In the genomic region with DNA sequence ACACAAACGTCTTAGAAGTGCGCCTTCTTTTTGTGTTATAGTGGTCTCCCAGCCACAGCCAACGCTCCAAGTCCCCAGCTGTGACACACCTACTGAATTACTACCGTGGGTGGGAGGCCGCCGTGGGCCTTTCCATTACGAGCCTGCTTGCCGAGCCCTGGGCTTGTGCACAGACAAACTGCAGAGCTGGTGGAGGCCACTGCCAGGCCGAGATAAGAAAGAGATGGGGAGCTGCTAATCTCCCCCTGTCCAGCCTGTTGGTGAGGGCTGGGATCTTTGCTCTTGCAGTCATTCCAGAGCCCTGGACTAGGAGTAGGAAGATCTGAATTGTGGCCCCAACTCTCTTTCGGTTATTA, we compare ENCODE assay signal across 1 cellular context.
TF ChIP-seq lines count a peak whose summit lies in the region.

No MANE protein-coding gene starts in this region.

TF ChIP-seq in K562, 482 proteins besides CTCF, POLR2A, EP300 and RAD21 (continued from another document and continues in another):
- TF ChIP-seq, protein P1, sequence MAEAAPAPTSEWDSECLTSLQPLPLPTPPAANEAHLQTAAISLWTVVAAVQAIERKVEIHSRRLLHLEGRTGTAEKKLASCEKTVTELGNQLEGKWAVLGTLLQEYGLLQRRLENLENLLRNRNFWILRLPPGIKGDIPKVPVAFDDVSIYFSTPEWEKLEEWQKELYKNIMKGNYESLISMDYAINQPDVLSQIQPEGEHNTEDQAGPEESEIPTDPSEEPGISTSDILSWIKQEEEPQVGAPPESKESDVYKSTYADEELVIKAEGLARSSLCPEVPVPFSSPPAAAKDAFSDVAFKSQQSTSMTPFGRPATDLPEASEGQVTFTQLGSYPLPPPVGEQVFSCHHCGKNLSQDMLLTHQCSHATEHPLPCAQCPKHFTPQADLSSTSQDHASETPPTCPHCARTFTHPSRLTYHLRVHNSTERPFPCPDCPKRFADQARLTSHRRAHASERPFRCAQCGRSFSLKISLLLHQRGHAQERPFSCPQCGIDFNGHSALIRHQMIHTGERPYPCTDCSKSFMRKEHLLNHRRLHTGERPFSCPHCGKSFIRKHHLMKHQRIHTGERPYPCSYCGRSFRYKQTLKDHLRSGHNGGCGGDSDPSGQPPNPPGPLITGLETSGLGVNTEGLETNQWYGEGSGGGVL (CRISPR knock-in tag; IDR thresholded peaks at IDR 0.05), result no peak
- peak; percentile 90 for TF ChIP-seq DPF2 (IDR thresholded peaks at IDR 0.05)
- no peak for TF ChIP-seq ZNF274 (IDR thresholded peaks at IDR 0.05; ENCODE audit: borderline replicate concordance, low read depth, low read length)
- TF ChIP-seq POLR2AphosphoS2 (IDR thresholded peaks at IDR 0.05; ENCODE audit: low read length), result no peak
- TF ChIP-seq U2AF1 (optimal IDR thresholded peaks at IDR 0.05; ENCODE audit: low read depth, low read length), result no peak
- TF ChIP-seq SLC30A9 (CRISPR knock-in tag; IDR thresholded peaks at IDR 0.05), result no peak
- 0 out of 2 replicates have a peak, but pooled peaks have one; percentile 23 for TF ChIP-seq GATAD2A (IDR thresholded peaks at IDR 0.05)
- TF ChIP-seq, protein P2, sequence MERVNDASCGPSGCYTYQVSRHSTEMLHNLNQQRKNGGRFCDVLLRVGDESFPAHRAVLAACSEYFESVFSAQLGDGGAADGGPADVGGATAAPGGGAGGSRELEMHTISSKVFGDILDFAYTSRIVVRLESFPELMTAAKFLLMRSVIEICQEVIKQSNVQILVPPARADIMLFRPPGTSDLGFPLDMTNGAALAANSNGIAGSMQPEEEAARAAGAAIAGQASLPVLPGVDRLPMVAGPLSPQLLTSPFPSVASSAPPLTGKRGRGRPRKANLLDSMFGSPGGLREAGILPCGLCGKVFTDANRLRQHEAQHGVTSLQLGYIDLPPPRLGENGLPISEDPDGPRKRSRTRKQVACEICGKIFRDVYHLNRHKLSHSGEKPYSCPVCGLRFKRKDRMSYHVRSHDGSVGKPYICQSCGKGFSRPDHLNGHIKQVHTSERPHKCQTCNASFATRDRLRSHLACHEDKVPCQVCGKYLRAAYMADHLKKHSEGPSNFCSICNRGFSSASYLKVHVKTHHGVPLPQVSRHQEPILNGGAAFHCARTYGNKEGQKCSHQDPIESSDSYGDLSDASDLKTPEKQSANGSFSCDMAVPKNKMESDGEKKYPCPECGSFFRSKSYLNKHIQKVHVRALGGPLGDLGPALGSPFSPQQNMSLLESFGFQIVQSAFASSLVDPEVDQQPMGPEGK (CRISPR knock-in tag; IDR thresholded peaks at IDR 0.05; ENCODE audit: borderline replicate concordance), result no peak
- 0 out of 2 replicates have a peak, but pooled peaks have one; percentile 51 for TF ChIP-seq PTBP1 (IDR thresholded peaks at IDR 0.05; ENCODE audit: low read depth, low read length)
- TF ChIP-seq, protein P3, sequence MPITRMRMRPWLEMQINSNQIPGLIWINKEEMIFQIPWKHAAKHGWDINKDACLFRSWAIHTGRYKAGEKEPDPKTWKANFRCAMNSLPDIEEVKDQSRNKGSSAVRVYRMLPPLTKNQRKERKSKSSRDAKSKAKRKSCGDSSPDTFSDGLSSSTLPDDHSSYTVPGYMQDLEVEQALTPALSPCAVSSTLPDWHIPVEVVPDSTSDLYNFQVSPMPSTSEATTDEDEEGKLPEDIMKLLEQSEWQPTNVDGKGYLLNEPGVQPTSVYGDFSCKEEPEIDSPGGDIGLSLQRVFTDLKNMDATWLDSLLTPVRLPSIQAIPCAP (CRISPR knock-in tag; IDR thresholded peaks at IDR 0.05; ENCODE audit: borderline replicate concordance), result no peak
- peak; percentile 29 for TF ChIP-seq MEIS2 (IDR thresholded peaks at IDR 0.05; ENCODE audit: partially characterized antibody)
- TF ChIP-seq BRD4 (IDR thresholded peaks at IDR 0.05), result no peak
- TF ChIP-seq TARDBP (IDR thresholded peaks at IDR 0.05), result no peak
- no peak for TF ChIP-seq YY1 (IDR thresholded peaks at IDR 0.05; ENCODE audit: borderline replicate concordance in 1 of 3, control insufficient read depth in 1 of 3, extremely low read depth in 1 of 3, insufficient read depth in 3 of 3, insufficient read length in 1 of 3, insufficient replicate concordance in 2 of 3, low read depth in 1 of 3, low read length in 2 of 3)
- no peak for TF ChIP-seq ZNF551 (CRISPR knock-in tag; IDR thresholded peaks at IDR 0.05)
- no peak for TF ChIP-seq KLF13 (tag; IDR thresholded peaks at IDR 0.05; ENCODE audit: borderline replicate concordance, low read depth)
- TF ChIP-seq, protein P4, sequence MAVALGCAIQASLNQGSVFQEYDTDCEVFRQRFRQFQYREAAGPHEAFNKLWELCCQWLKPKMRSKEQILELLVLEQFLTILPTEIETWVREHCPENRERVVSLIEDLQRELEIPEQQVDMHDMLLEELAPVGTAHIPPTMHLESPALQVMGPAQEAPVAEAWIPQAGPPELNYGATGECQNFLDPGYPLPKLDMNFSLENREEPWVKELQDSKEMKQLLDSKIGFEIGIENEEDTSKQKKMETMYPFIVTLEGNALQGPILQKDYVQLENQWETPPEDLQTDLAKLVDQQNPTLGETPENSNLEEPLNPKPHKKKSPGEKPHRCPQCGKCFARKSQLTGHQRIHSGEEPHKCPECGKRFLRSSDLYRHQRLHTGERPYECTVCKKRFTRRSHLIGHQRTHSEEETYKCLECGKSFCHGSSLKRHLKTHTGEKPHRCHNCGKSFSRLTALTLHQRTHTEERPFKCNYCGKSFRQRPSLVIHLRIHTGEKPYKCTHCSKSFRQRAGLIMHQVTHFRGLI (CRISPR knock-in tag; IDR thresholded peaks at IDR 0.05), result 0 out of 2 replicates have a peak, but pooled peaks have one; percentile 37
- TF ChIP-seq MYNN (IDR thresholded peaks at IDR 0.05), result peak; percentile 88; the same call in 1 of the 2 replicates
- no peak for TF ChIP-seq MYNN (CRISPR knock-in tag; IDR thresholded peaks at IDR 0.05)
- TF ChIP-seq, protein P5, sequence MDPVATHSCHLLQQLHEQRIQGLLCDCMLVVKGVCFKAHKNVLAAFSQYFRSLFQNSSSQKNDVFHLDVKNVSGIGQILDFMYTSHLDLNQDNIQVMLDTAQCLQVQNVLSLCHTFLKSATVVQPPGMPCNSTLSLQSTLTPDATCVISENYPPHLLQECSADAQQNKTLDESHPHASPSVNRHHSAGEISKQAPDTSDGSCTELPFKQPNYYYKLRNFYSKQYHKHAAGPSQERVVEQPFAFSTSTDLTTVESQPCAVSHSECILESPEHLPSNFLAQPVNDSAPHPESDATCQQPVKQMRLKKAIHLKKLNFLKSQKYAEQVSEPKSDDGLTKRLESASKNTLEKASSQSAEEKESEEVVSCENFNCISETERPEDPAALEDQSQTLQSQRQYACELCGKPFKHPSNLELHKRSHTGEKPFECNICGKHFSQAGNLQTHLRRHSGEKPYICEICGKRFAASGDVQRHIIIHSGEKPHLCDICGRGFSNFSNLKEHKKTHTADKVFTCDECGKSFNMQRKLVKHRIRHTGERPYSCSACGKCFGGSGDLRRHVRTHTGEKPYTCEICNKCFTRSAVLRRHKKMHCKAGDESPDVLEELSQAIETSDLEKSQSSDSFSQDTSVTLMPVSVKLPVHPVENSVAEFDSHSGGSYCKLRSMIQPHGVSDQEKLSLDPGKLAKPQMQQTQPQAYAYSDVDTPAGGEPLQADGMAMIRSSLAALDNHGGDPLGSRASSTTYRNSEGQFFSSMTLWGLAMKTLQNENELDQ (CRISPR knock-in tag; IDR thresholded peaks at IDR 0.05; ENCODE audit: borderline replicate concordance), result no peak
- TF ChIP-seq CAMTA2 (CRISPR knock-in tag; conservative IDR thresholded peaks at IDR 0.05), result no peak
- peak; percentile 63 for TF ChIP-seq MBD2 (IDR thresholded peaks at IDR 0.05; ENCODE audit: borderline replicate concordance, low read depth)
- peak; percentile 59; the same call in 1 of the 2 replicates for TF ChIP-seq ZNF589 (CRISPR knock-in tag; IDR thresholded peaks at IDR 0.05; ENCODE audit: low read depth)
- no peak for TF ChIP-seq ELF4 (CRISPR knock-in tag; IDR thresholded peaks at IDR 0.05)
- TF ChIP-seq, protein P6, sequence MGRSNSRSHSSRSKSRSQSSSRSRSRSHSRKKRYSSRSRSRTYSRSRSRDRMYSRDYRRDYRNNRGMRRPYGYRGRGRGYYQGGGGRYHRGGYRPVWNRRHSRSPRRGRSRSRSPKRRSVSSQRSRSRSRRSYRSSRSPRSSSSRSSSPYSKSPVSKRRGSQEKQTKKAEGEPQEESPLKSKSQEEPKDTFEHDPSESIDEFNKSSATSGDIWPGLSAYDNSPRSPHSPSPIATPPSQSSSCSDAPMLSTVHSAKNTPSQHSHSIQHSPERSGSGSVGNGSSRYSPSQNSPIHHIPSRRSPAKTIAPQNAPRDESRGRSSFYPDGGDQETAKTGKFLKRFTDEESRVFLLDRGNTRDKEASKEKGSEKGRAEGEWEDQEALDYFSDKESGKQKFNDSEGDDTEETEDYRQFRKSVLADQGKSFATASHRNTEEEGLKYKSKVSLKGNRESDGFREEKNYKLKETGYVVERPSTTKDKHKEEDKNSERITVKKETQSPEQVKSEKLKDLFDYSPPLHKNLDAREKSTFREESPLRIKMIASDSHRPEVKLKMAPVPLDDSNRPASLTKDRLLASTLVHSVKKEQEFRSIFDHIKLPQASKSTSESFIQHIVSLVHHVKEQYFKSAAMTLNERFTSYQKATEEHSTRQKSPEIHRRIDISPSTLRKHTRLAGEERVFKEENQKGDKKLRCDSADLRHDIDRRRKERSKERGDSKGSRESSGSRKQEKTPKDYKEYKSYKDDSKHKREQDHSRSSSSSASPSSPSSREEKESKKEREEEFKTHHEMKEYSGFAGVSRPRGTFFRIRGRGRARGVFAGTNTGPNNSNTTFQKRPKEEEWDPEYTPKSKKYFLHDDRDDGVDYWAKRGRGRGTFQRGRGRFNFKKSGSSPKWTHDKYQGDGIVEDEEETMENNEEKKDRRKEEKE (IDR thresholded peaks at IDR 0.05; ENCODE audit: borderline replicate concordance in 1 of 2, control insufficient read depth in 1 of 2, low read depth in 2 of 2, low read length in 1 of 2), result no peak
- no peak for TF ChIP-seq HNRNPK (IDR thresholded peaks at IDR 0.05; ENCODE audit: low read depth, low read length, poor library complexity, severe bottlenecking)
- no peak for TF ChIP-seq ZEB2 (IDR thresholded peaks at IDR 0.05)
- no peak for TF ChIP-seq KAT7 (CRISPR knock-in tag; IDR thresholded peaks at IDR 0.05; ENCODE audit: borderline replicate concordance)
- TF ChIP-seq EGR1 (conservative IDR thresholded peaks at IDR 0.05), result peak; percentile 82
- no peak for TF ChIP-seq ZNF695 (CRISPR knock-in tag; IDR thresholded peaks at IDR 0.05)
- TF ChIP-seq, protein P7, sequence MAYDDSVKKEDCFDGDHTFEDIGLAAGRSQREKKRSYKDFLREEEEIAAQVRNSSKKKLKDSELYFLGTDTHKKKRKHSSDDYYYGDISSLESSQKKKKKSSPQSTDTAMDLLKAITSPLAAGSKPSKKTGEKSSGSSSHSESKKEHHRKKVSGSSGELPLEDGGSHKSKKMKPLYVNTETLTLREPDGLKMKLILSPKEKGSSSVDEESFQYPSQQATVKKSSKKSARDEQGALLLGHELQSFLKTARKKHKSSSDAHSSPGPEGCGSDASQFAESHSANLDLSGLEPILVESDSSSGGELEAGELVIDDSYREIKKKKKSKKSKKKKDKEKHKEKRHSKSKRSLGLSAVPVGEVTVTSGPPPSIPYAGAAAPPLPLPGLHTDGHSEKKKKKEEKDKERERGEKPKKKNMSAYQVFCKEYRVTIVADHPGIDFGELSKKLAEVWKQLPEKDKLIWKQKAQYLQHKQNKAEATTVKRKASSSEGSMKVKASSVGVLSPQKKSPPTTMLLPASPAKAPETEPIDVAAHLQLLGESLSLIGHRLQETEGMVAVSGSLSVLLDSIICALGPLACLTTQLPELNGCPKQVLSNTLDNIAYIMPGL (CRISPR knock-in tag; IDR thresholded peaks at IDR 0.05), result no peak
- no peak for TF ChIP-seq CEBPG (CRISPR knock-in tag; IDR thresholded peaks at IDR 0.05)
- TF ChIP-seq CEBPG (tag; conservative IDR thresholded peaks at IDR 0.05 in 1 of 2, IDR thresholded peaks at IDR 0.05 in 1 of 2), result no peak
- TF ChIP-seq, protein P8, sequence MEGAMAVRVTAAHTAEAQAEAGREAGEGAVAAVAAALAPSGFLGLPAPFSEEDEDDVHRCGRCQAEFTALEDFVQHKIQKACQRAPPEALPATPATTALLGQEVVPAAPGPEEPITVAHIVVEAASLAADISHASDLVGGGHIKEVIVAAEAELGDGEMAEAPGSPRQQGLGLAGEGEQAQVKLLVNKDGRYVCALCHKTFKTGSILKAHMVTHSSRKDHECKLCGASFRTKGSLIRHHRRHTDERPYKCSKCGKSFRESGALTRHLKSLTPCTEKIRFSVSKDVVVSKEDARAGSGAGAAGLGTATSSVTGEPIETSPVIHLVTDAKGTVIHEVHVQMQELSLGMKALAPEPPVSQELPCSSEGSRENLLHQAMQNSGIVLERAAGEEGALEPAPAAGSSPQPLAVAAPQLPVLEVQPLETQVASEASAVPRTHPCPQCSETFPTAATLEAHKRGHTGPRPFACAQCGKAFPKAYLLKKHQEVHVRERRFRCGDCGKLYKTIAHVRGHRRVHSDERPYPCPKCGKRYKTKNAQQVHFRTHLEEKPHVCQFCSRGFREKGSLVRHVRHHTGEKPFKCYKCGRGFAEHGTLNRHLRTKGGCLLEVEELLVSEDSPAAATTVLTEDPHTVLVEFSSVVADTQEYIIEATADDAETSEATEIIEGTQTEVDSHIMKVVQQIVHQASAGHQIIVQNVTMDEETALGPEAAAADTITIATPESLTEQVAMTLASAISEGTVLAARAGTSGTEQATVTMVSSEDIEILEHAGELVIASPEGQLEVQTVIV (CRISPR knock-in tag; IDR thresholded peaks at IDR 0.05; ENCODE audit: borderline replicate concordance), result no peak
- TF ChIP-seq, protein P9, sequence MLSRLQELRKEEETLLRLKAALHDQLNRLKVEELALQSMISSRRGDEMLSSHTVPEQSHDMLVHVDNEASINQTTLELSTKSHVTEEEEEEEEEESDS (CRISPR knock-in tag; IDR thresholded peaks at IDR 0.05), result no peak
- TF ChIP-seq, protein P10, sequence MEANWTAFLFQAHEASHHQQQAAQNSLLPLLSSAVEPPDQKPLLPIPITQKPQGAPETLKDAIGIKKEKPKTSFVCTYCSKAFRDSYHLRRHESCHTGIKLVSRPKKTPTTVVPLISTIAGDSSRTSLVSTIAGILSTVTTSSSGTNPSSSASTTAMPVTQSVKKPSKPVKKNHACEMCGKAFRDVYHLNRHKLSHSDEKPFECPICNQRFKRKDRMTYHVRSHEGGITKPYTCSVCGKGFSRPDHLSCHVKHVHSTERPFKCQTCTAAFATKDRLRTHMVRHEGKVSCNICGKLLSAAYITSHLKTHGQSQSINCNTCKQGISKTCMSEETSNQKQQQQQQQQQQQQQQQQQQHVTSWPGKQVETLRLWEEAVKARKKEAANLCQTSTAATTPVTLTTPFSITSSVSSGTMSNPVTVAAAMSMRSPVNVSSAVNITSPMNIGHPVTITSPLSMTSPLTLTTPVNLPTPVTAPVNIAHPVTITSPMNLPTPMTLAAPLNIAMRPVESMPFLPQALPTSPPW (CRISPR knock-in tag; IDR thresholded peaks at IDR 0.05), result no peak
- TF ChIP-seq NFIX (CRISPR knock-in tag; IDR thresholded peaks at IDR 0.05; ENCODE audit: low read depth), result no peak
- TF ChIP-seq GATAD2B (IDR thresholded peaks at IDR 0.05; ENCODE audit: borderline replicate concordance), result no peak
- no peak for TF ChIP-seq ERF (CRISPR knock-in tag; IDR thresholded peaks at IDR 0.05)
- no peak for TF ChIP-seq POLR2B (IDR thresholded peaks at IDR 0.05; ENCODE audit: low read depth, partially characterized antibody)
- no peak for TF ChIP-seq ZNF239 (CRISPR knock-in tag; IDR thresholded peaks at IDR 0.05)
- TF ChIP-seq ILK (tag; IDR thresholded peaks at IDR 0.05; ENCODE audit: borderline replicate concordance, low read depth), result no peak
